In the genomic region with DNA sequence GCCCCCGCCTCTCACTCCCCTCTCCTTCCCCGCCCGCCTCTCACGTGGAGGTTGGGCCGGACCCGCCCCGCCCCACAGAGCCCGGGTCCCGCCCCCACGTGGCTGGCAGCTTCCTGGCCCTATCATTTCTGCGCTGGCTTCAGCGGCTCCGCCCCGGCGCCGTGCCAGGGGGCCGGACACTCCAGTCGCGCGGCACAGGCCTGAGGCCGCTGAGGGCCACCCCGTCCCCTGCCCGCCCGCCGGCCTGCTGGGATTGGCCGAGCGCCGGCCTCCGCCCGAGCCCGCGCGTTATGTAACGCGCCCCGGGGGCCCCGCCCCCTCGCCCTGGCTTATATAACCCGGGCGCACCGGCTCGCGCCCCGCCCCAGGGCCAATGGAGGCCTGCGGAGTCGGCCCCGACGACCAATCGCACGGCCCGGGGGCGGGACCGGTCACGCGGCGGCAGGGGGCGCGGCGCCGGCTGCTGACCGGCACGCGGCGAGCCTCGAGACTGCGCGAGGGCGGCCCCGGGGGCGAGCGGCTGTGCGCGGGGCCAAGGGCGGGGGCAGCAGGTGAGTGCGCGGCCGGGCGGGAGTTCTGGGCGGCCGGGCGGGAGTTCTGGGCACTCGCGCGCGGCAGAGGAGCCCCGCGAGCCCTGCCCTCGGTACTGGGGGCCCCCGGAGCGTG, we compare ENCODE assay signal across 1 cellular context.
TF ChIP-seq lines count a peak whose summit lies in the region.

A gene (plus strand): TSS at position 466 of the 666 bp plus-strand sequence. CDS start 587 bp downstream, outside the sequence.

TF ChIP-seq in GM12878, 131 proteins besides CTCF, POLR2A, EP300 and RAD21 (continued from another document):
- TF ChIP-seq, protein P1, sequence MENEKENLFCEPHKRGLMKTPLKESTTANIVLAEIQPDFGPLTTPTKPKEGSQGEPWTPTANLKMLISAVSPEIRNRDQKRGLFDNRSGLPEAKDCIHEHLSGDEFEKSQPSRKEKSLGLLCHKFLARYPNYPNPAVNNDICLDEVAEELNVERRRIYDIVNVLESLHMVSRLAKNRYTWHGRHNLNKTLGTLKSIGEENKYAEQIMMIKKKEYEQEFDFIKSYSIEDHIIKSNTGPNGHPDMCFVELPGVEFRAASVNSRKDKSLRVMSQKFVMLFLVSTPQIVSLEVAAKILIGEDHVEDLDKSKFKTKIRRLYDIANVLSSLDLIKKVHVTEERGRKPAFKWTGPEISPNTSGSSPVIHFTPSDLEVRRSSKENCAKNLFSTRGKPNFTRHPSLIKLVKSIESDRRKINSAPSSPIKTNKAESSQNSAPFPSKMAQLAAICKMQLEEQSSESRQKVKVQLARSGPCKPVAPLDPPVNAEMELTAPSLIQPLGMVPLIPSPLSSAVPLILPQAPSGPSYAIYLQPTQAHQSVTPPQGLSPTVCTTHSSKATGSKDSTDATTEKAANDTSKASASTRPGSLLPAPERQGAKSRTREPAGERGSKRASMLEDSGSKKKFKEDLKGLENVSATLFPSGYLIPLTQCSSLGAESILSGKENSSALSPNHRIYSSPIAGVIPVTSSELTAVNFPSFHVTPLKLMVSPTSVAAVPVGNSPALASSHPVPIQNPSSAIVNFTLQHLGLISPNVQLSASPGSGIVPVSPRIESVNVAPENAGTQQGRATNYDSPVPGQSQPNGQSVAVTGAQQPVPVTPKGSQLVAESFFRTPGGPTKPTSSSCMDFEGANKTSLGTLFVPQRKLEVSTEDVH (IDR thresholded peaks at IDR 0.05; ENCODE audit: low read depth, partially characterized antibody), result no peak
- TF ChIP-seq TCF7 (IDR thresholded peaks at IDR 0.05; ENCODE audit: borderline replicate concordance) (no peak), IKZF1 (conservative IDR thresholded peaks at IDR 0.05) (peak; percentile 26; the same call in 1 of the 2 replicates), DPF2 (IDR thresholded peaks at IDR 0.05) (peak; percentile 73), BHLHE40 (IDR thresholded peaks at IDR 0.05; ENCODE audit: borderline replicate concordance in 1 of 2, low read depth in 2 of 2, low read length in 1 of 2) (peak; percentile 32 to 91; a peak in 3 of 4 replicates), SMC3 (IDR thresholded peaks at IDR 0.05; ENCODE audit: borderline replicate concordance, low read length) (no peak), SP1 (IDR thresholded peaks at IDR 0.05; ENCODE audit: low read depth, low read length) (peak; percentile 67), SMAD1 (IDR thresholded peaks at IDR 0.05; ENCODE audit: low read depth, partially characterized antibody) (no peak), CREB1 (IDR thresholded peaks at IDR 0.05; ENCODE audit: low read depth) (0 out of 2 replicates have a peak, but pooled peaks have one; percentile 10), TCF3 (IDR thresholded peaks at IDR 0.05; ENCODE audit: borderline replicate concordance, insufficient read depth, low read depth, low read length) (no peak)
- TF ChIP-seq, protein P2, sequence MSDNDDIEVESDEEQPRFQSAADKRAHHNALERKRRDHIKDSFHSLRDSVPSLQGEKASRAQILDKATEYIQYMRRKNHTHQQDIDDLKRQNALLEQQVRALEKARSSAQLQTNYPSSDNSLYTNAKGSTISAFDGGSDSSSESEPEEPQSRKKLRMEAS (IDR thresholded peaks at IDR 0.05; ENCODE audit: low read depth, low read length), result no peak
- TF ChIP-seq, protein P3, sequence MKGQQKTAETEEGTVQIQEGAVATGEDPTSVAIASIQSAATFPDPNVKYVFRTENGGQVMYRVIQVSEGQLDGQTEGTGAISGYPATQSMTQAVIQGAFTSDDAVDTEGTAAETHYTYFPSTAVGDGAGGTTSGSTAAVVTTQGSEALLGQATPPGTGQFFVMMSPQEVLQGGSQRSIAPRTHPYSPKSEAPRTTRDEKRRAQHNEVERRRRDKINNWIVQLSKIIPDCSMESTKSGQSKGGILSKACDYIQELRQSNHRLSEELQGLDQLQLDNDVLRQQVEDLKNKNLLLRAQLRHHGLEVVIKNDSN (IDR thresholded peaks at IDR 0.05; ENCODE audit: borderline replicate concordance, extremely low read length, insufficient read depth, low read depth, low read length), result peak; percentile 49
- TF ChIP-seq, protein P4, sequence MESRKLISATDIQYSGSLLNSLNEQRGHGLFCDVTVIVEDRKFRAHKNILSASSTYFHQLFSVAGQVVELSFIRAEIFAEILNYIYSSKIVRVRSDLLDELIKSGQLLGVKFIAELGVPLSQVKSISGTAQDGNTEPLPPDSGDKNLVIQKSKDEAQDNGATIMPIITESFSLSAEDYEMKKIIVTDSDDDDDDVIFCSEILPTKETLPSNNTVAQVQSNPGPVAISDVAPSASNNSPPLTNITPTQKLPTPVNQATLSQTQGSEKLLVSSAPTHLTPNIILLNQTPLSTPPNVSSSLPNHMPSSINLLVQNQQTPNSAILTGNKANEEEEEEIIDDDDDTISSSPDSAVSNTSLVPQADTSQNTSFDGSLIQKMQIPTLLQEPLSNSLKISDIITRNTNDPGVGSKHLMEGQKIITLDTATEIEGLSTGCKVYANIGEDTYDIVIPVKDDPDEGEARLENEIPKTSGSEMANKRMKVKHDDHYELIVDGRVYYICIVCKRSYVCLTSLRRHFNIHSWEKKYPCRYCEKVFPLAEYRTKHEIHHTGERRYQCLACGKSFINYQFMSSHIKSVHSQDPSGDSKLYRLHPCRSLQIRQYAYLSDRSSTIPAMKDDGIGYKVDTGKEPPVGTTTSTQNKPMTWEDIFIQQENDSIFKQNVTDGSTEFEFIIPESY (IDR thresholded peaks at IDR 0.05), result peak; percentile 63; the same call in 1 of the 2 replicates
